Comparison of ENCODE assay signal across 3 cellular contexts in genomic region chr11:123469089-123469488, GRCh38.
A peak's percentile ranks its signal among the peaks of the same experiment; 100 is the strongest.
TF ChIP-seq lines count a peak whose summit lies in the region.

No MANE protein-coding gene starts in this region.

TF ChIP-seq in SK-N-SH treated with all-trans-retinoic acid at 6 μM for 48 hours, 23 proteins besides CTCF, POLR2A, EP300 and RAD21 (continued from another document):
- 0 out of 2 replicates have a peak, but pooled peaks have one; percentile 32 for TF ChIP-seq ZFP3 (CRISPR knock-in tag; IDR thresholded peaks at IDR 0.05)

TF ChIP-seq in SK-N-SH, 30 proteins besides CTCF, POLR2A, EP300 and RAD21 (continued from another document):
- no peak for TF ChIP-seq REST (IDR thresholded peaks at IDR 0.05; ENCODE audit: low read depth, low read length)
- TF ChIP-seq RXRA (IDR thresholded peaks at IDR 0.05; ENCODE audit: borderline replicate concordance, low read depth): no peak
- no peak for TF ChIP-seq PBX3 (IDR thresholded peaks at IDR 0.05)
- TF ChIP-seq YY1 (IDR thresholded peaks at IDR 0.05; ENCODE audit: low read depth): no peak

TF ChIP-seq in endothelial cell of umbilical vein, 7 proteins besides CTCF, POLR2A, EP300 and RAD21:
- TF ChIP-seq MAX (IDR thresholded peaks at IDR 0.05; ENCODE audit: insufficient read depth, insufficient read length) (no peak), FOS (IDR thresholded peaks at IDR 0.05; ENCODE audit: borderline replicate concordance, insufficient read depth, low read length) (no peak), JUN (IDR thresholded peaks at IDR 0.05; ENCODE audit: borderline replicate concordance, insufficient read depth, insufficient read length, low read depth) (no peak), POLR2AphosphoS5 (IDR thresholded peaks at IDR 0.05; ENCODE audit: insufficient read depth, low read depth, low read length) (no peak), EZH2 (IDR thresholded peaks at IDR 0.05; ENCODE audit: borderline replicate concordance, low read depth, low read length, severe bottlenecking) (no peak), MYC (IDR thresholded peaks at IDR 0.05; ENCODE audit: low read depth, low read length) (no peak)
